Comparison of ENCODE assay signal across 8 cellular contexts in the genomic region with DNA sequence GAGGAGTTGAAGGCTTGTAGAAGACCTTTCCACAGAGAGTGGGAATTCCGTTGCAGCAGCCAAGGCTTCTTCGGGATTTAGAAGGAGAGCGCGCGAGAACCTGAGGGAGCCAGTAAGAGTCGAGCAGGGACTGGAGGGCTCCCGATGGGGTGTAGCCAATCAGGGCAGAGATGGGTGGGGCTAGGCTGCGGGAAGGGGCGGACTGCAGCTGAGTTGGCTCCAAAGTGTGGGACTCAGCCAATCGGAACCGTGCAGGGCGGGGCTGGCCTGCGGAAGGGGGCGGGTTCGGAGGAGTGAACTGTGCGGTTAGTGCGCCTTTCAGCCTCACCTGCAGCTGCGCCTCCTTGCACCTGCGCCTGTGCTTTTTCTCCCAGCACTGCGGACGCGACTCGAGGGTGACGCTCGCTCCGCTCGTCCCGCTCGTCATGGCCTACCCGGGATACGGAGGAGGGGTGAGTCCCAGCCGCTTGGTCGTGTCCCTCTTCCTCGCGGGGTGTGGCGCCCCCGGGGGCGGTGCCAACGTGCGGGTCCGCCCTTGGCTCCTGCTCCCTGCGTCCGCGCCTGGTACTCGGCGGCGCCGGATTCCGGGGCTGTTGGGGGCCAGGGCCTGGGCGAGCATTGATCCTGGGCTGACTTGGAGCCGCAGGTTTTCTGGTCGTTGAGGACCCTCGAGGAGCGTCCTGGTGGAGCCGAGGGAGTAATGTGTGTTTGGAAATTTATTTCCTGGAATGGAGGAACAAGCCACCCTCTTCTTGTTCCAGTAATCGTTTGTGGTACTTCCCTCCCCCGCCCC.
DNase-seq lines count a peak whose midpoint lies in the region; ATAC-seq lines count a peak whose summit lies in the region.

A gene with protein sequence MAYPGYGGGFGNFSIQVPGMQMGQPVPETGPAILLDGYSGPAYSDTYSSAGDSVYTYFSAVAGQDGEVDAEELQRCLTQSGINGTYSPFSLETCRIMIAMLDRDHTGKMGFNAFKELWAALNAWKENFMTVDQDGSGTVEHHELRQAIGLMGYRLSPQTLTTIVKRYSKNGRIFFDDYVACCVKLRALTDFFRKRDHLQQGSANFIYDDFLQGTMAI (plus strand): TSS at position 309 of the 793 bp plus-strand sequence. CDS start 117 bp downstream, at position 426.

- DNase-seq in ACHN (peak; percentile 99), NCI-H345 (lab: John Stamatoyannopoulos, UW) (peak; percentile 99), inferior parietal cortex (ENCODE audit: extremely low spot score) (peak; percentile 94), smooth muscle cell of the brain vasculature (ENCODE audit: low read depth, low spot score) (peak; percentile 81)
- peak; percentile 95 to 97 for DNase-seq in central memory CD8-positive, alpha-beta T cell (ENCODE audit: low spot score in 2 of 2)

- peaks cover 11% of the 10 kb centered on the region for H3K4me1 Mint-ChIP-seq in central memory CD8-positive, alpha-beta T cell

- in situ Hi-C loops in ACHN (cut with HindIII; ENCODE audit: low pct_ligation_motif_present, low pct_unique_long_range_greater_than_20kb, low sequenced_read_pairs), result no loop called here

- H3K27me3 Mint-ChIP-seq in central memory CD8-positive, alpha-beta T cell, result peaks cover 2% of the 10 kb centered on the region

- peak within 1 kb of the TSS; percentile 87 for H3K4me3 Mint-ChIP-seq in central memory CD8-positive, alpha-beta T cell

- peaks cover 8% of the 10 kb centered on the region for H3K36me3 Mint-ChIP-seq in central memory CD8-positive, alpha-beta T cell (ENCODE audit: insufficient read depth)

- H3K9me3 Mint-ChIP-seq in central memory CD8-positive, alpha-beta T cell, result no peaks in the 10 kb centered on the region

- ATAC-seq in GM18873 (IDR thresholded peaks at IDR 0.05; ENCODE audit: low FRiP score, unreplicated experiment), result peak; percentile 99
- ATAC-seq in HG03135 (IDR thresholded peaks at IDR 0.05; ENCODE audit: unreplicated experiment), result peak; percentile 100
- ATAC-seq in activated CD4-positive, CD25-positive, alpha-beta regulatory T cell treated with anti-CD3 and anti-CD28 coated beads, Interleukin-2, amount 50 U/mL, for 24 hours, result peak; percentile 99 to 100
- ATAC-seq in central memory CD8-positive, alpha-beta T cell (replicated peaks; ENCODE audit: extremely low read depth, poor library complexity, severe bottlenecking), result peak; percentile 99

- peak within 1 kb of the TSS; percentile 68 for H3K27ac Mint-ChIP-seq in central memory CD8-positive, alpha-beta T cell (ENCODE audit: low read depth)

Comparison
In these comparisons a context has a peak if more than half of its experiments do, and no peak if none do; other contexts are left out.
1. Peak in every context shown above with its lines: DNase-seq and ATAC-seq.